8 cellular contexts compared by ENCODE assay signal in genomic region chrX:154372612-154373022, GRCh38. TPM values are rescaled to one million over a fixed set of nuclear protein-coding genes. Genes with fewer than 3 reads are reported as not detected.
A peak's percentile ranks its signal among the peaks of the same experiment; 100 is the strongest.
DNase-seq lines count a peak whose midpoint lies in the region; ATAC-seq and TF ChIP-seq lines count a peak whose summit lies in the region.

No MANE protein-coding gene starts in this region.

- POLR2A ChIA-PET in activated CD8-positive, alpha-beta T cell treated with anti-CD3 and anti-CD28 coated beads for 36 hours (lab: Charles Lee), result interaction anchor here (1.1 to 1.9 kb wide), 5 partner anchors 9 to 170 kb away, joined by 3 to 7 read pairs (median 3); partner anchors contain the start of gene RPL10

- no peaks in the 10 kb centered on the region for H3K9me3 Mint-ChIP-seq in activated CD8-positive, alpha-beta T cell treated with anti-CD3 and anti-CD28 coated beads for 36 hours

- H3K4me1 Mint-ChIP-seq in activated CD8-positive, alpha-beta T cell treated with anti-CD3 and anti-CD28 coated beads for 36 hours (ENCODE audit: low read depth), result peaks cover 27% of the 10 kb centered on the region

- peak overlapping the region; percentile 80 for H3K27ac Mint-ChIP-seq in activated CD8-positive, alpha-beta T cell treated with anti-CD3 and anti-CD28 coated beads for 36 hours

- CTCF ChIA-PET in activated CD8-positive, alpha-beta T cell treated with anti-CD3 and anti-CD28 coated beads for 36 hours (lab: Charles Lee), result interaction anchor here (1.1 to 1.8 kb wide), 6 partner anchors 9 to 167 kb away, joined by 4 to 11 read pairs (median 5); partner anchors contain the start of genes RPL10 and SLC10A3

- peak; percentile 75 for DNase-seq in activated CD8-positive, alpha-beta T cell treated with anti-CD3 and anti-CD28 coated beads for 36 hours
- DNase-seq in kidney tubule cell (ENCODE audit: low spot score), result peak; percentile 93
- DNase-seq in NCI-H2171 treated with DMSO at 0.1 percent for 48 hours (lab: John Stamatoyannopoulos, UW), result no peak
- DNase-seq in SKM-1 treated with dmso at 0.1 percent for 144 hours (lab: John Stamatoyannopoulos, UW; ENCODE audit: unreplicated experiment), result no peak
- DNase-seq in NCI-H1436 (lab: John Stamatoyannopoulos, UW), result no peak
- DNase-seq in NCI-H1694 treated with DMSO at 0.1 percent for 48 hours (lab: John Stamatoyannopoulos, UW), result no peak

- peak; percentile 25 for TF ChIP-seq POLR2A in GM18526 (IDR thresholded peaks at IDR 0.05; ENCODE audit: extremely low read depth, insufficient read length)

- ATAC-seq in activated CD8-positive, alpha-beta T cell treated with anti-CD3 and anti-CD28 coated beads for 36 hours, result peak; percentile 24

- H3K4me3 Mint-ChIP-seq in activated CD8-positive, alpha-beta T cell treated with anti-CD3 and anti-CD28 coated beads for 36 hours, result peak overlapping the region; percentile 76

- no peaks in the 10 kb centered on the region for H3K27me3 Mint-ChIP-seq in activated CD8-positive, alpha-beta T cell treated with anti-CD3 and anti-CD28 coated beads for 36 hours

- intact Hi-C loops in activated CD8-positive, alpha-beta T cell treated with anti-CD3 and anti-CD28 coated beads for 36 hours (cut with micrococcal nuclease), result no loop called here

- no peak for TF ChIP-seq CTCF in 22Rv1 (IDR thresholded peaks at IDR 0.05)
- TF ChIP-seq CTCF in activated CD8-positive, alpha-beta T cell treated with anti-CD3 and anti-CD28 coated beads for 36 hours (IDR thresholded peaks at IDR 0.05), result no peak

- H3K27ac ChIP-seq in 22Rv1, result peak overlapping the region; percentile 87

- H3K36me3 Mint-ChIP-seq in activated CD8-positive, alpha-beta T cell treated with anti-CD3 and anti-CD28 coated beads for 36 hours (ENCODE audit: low read depth), result peaks cover 19% of the 10 kb centered on the region

RNA-seq across cellular contexts. Expression of gene FLNA, which starts 1.8 kb away (rescaled TPM):
- total RNA-seq in activated CD8-positive, alpha-beta T cell treated with anti-CD3 and anti-CD28 coated beads for 36 hours, result 1,000 to 10,000 TPM; 1,057 to 1,091 TPM

RNA-seq across cellular contexts. Expression of gene EMD, which starts 6.5 kb away (rescaled TPM):
- 10 to 100 TPM; 92.4 to 96.6 TPM for total RNA-seq in activated CD8-positive, alpha-beta T cell treated with anti-CD3 and anti-CD28 coated beads for 36 hours

RNA-seq across cellular contexts. Expression of gene RPL10, which starts 25.6 kb away (rescaled TPM):
- 1,000 to 10,000 TPM; 3,574 to 3,675 TPM for total RNA-seq in activated CD8-positive, alpha-beta T cell treated with anti-CD3 and anti-CD28 coated beads for 36 hours

RNA-seq across cellular contexts. Expression of gene DNASE1L1, which starts 36.4 kb away (rescaled TPM):
- 10 to 100 TPM in 1 of 2 experiments, 1 to 10 TPM in 1; 9.4 to 10.3 TPM for total RNA-seq in activated CD8-positive, alpha-beta T cell treated with anti-CD3 and anti-CD28 coated beads for 36 hours

RNA-seq across cellular contexts. Expression of gene TAFAZZIN, which starts 38.7 kb away (rescaled TPM):
- total RNA-seq in activated CD8-positive, alpha-beta T cell treated with anti-CD3 and anti-CD28 coated beads for 36 hours, result 10 to 100 TPM; 49.8 to 53.4 TPM

Comparison
In these comparisons a context has a peak if more than half of its experiments do, and no peak if none do; other contexts are left out.
1. DNase-seq: peak in activated CD8-positive, alpha-beta T cell treated with anti-CD3 and anti-CD28 coated beads for 36 hours (single experiment) and kidney tubule cell (single experiment); none in NCI-H2171 treated with DMSO at 0.1 percent for 48 hours (single experiment), SKM-1 treated with dmso at 0.1 percent for 144 hours (single experiment), NCI-H1436 (single experiment) and NCI-H1694 treated with DMSO at 0.1 percent for 48 hours (single experiment).